Comparison of ENCODE assay signal across 8 cellular contexts in the genomic region with DNA sequence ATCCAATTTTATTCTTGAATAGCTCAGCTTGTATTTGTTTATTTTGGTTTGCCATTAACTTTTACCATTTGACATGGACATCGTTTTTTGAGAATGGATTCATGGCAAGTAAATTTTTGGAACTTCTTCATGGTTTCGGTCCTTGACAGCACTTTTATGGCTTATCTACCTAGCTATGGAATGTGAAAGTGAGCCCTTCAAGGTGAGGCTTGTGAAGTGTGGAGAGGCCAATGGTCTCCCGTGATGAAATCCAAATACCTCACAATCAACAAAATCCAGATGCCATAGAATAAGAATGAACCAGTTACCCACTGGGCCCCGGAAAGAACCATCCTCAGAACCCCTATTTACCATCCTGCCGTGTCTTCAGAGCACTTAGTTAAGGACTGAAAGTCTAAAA.
"Had no signal": no experiment of that assay in that cellular context is flagged by ENCODE, and none has a peak within 500 bp of the region (broad histone marks: within the 10 kb centered on the region; RNA-seq: fewer than 3 reads in every experiment).

No MANE protein-coding gene starts in this region.

- H3K27ac Mint-ChIP-seq: HFFc6, IgD-negative memory B cell had no signal

- H3K4me3 Mint-ChIP-seq: HFFc6, IgD-negative memory B cell had no signal

- DNase-seq: GOT3, H7, HFFc6 had no signal

- H3K4me1 Mint-ChIP-seq: IgD-negative memory B cell had no signal

- FAIRE-seq: HepG2 had no signal

- H3K4me3 ChIP-seq: HAP-1 had no signal

- H3K36me3 Mint-ChIP-seq: IgD-negative memory B cell had no signal

- H3K27ac ChIP-seq: HL-60 had no signal

- H3K36me3 ChIP-seq: HAP-1 had no signal

- H3K27me3 Mint-ChIP-seq: IgD-negative memory B cell had no signal

- ATAC-seq: HCT116, HepG2 had no signal

- H3K9me3 ChIP-seq: HAP-1 had no signal
